1 cellular context compared by ENCODE assay signal in the genomic region with DNA sequence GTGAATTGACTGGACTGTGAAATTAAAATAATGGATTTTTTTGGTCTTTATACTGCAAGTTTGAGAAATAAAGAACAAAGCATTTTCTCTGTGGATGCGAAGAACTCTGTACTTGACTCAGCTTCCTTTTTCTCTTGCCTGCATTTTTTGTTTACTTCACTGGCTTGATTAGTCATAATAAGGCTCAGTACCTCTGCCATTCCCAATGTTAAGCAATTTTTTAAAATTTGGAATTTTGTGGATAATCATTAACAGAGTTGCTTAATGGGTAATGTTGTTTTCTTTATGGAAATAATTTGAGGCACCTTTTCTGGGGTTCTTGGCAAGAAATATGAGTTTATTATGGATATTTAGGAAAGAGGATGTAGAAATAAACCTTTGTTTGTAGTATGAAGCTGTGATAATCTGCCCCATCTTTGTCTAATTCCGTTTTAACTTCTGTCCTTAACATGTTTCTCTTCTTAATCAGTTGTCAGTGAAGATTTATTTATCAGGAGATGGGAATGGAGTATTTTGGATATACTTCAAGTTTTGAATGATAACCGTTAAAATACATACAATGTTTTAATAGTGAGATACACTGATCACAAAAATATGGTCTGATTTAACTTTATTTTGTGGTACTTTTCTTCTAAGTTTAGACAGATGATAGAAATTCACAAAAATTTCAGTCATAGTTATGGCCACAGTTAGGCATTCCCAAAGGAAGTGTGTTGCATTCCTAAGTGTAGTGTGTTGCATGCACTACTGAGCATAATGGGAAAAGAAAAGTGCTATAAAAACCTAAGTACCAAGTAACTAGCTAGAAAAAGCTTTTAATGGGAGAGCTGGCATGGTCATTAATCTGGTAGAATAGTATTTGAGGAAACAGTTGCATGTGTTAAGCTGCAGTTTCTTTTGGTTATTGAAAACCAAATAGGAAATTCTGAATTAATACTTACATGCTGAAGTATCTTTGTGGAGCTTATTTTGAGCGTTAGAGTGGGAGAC.
A peak's percentile ranks its signal among the peaks of the same experiment; 100 is the strongest.
TF ChIP-seq lines count a peak whose summit lies in the region.

No MANE protein-coding gene starts in this region.

TF ChIP-seq in HepG2, 621 proteins besides CTCF, POLR2A, EP300 and RAD21 (continued from another document):
- TF ChIP-seq, protein P1, sequence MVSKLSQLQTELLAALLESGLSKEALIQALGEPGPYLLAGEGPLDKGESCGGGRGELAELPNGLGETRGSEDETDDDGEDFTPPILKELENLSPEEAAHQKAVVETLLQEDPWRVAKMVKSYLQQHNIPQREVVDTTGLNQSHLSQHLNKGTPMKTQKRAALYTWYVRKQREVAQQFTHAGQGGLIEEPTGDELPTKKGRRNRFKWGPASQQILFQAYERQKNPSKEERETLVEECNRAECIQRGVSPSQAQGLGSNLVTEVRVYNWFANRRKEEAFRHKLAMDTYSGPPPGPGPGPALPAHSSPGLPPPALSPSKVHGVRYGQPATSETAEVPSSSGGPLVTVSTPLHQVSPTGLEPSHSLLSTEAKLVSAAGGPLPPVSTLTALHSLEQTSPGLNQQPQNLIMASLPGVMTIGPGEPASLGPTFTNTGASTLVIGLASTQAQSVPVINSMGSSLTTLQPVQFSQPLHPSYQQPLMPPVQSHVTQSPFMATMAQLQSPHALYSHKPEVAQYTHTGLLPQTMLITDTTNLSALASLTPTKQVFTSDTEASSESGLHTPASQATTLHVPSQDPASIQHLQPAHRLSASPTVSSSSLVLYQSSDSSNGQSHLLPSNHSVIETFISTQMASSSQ (IDR thresholded peaks at IDR 0.05; ENCODE audit: low read depth) = peak; percentile 67; the same call in 1 of the 2 replicates
- TF ChIP-seq, protein P1 (CRISPR knock-in tag; IDR thresholded peaks at IDR 0.05; ENCODE audit: borderline replicate concordance) = no peak
- no peak for TF ChIP-seq STAT5B (CRISPR knock-in tag; IDR thresholded peaks at IDR 0.05)
- TF ChIP-seq, protein P2, sequence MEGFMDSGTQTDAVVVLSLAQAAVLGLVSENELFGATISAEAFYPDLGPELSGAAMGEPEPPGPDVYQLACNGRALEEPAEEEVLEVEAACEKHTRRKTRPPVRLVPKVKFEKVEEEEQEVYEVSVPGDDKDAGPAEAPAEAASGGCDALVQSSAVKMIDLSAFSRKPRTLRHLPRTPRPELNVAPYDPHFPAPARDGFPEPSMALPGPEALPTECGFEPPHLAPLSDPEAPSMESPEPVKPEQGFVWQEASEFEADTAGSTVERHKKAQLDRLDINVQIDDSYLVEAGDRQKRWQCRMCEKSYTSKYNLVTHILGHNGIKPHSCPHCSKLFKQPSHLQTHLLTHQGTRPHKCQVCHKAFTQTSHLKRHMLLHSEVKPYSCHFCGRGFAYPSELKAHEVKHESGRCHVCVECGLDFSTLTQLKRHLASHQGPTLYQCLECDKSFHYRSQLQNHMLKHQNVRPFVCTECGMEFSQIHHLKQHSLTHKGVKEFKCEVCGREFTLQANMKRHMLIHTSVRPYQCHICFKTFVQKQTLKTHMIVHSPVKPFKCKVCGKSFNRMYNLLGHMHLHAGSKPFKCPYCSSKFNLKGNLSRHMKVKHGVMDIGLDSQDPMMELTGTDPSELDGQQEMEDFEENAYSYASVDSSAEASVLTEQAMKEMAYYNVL (CRISPR knock-in tag; IDR thresholded peaks at IDR 0.05; ENCODE audit: borderline replicate concordance) = no peak
- no peak for TF ChIP-seq ZNF260 (CRISPR knock-in tag; IDR thresholded peaks at IDR 0.05; ENCODE audit: borderline replicate concordance, low read depth)
- TF ChIP-seq ZNF12 (CRISPR knock-in tag; IDR thresholded peaks at IDR 0.05) = 0 out of 2 replicates have a peak, but pooled peaks have one; percentile 20
- TF ChIP-seq FOXP1 (IDR thresholded peaks at IDR 0.05) = no peak
- peak; percentile 34; the same call in 1 of the 2 replicates for TF ChIP-seq FOXP1 (CRISPR knock-in tag; IDR thresholded peaks at IDR 0.05)
TF ChIP-seq in HepG2: peak in this region for 8.
